ENCODE assay signal across 2 cellular contexts in the genomic region with DNA sequence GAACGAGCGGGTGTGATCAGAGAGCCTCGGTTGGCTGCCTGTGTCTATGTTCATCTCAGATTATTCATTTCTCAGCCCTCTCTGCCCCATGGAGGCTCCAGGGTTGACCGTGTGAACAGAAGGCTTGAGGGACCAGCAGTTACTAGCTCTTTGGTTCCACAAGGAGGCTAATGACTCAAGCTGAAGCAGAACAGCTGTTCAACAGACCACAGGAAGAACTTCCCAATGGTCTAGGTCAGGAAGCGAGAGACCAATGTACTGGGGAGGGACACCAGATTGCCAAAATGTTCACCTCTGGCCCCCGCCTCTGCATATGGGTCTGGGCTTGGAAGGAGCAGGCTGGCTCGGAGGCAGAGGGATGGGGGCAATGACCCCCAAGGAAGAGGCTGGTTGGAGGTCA.
TF ChIP-seq lines count a peak whose summit lies in the region.

No MANE protein-coding gene starts in this region.

TF ChIP-seq in liver, 16 proteins besides CTCF, POLR2A, EP300 and RAD21 (continued from another document):
- TF ChIP-seq, protein P1, sequence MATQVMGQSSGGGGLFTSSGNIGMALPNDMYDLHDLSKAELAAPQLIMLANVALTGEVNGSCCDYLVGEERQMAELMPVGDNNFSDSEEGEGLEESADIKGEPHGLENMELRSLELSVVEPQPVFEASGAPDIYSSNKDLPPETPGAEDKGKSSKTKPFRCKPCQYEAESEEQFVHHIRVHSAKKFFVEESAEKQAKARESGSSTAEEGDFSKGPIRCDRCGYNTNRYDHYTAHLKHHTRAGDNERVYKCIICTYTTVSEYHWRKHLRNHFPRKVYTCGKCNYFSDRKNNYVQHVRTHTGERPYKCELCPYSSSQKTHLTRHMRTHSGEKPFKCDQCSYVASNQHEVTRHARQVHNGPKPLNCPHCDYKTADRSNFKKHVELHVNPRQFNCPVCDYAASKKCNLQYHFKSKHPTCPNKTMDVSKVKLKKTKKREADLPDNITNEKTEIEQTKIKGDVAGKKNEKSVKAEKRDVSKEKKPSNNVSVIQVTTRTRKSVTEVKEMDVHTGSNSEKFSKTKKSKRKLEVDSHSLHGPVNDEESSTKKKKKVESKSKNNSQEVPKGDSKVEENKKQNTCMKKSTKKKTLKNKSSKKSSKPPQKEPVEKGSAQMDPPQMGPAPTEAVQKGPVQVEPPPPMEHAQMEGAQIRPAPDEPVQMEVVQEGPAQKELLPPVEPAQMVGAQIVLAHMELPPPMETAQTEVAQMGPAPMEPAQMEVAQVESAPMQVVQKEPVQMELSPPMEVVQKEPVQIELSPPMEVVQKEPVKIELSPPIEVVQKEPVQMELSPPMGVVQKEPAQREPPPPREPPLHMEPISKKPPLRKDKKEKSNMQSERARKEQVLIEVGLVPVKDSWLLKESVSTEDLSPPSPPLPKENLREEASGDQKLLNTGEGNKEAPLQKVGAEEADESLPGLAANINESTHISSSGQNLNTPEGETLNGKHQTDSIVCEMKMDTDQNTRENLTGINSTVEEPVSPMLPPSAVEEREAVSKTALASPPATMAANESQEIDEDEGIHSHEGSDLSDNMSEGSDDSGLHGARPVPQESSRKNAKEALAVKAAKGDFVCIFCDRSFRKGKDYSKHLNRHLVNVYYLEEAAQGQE (IDR thresholded peaks at IDR 0.05), result no peak
TF ChIP-seq in liver: peak in this region for 2.

TF ChIP-seq in HepG2, 621 proteins besides CTCF, POLR2A, EP300 and RAD21 (continued from another document):
- TF ChIP-seq, protein P2, sequence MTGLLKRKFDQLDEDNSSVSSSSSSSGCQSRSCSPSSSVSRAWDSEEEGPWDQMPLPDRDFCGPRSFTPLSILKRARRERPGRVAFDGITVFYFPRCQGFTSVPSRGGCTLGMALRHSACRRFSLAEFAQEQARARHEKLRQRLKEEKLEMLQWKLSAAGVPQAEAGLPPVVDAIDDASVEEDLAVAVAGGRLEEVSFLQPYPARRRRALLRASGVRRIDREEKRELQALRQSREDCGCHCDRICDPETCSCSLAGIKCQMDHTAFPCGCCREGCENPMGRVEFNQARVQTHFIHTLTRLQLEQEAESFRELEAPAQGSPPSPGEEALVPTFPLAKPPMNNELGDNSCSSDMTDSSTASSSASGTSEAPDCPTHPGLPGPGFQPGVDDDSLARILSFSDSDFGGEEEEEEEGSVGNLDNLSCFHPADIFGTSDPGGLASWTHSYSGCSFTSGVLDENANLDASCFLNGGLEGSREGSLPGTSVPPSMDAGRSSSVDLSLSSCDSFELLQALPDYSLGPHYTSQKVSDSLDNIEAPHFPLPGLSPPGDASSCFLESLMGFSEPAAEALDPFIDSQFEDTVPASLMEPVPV (CRISPR knock-in tag; IDR thresholded peaks at IDR 0.05), result no peak
- TF ChIP-seq ZFY (CRISPR knock-in tag; IDR thresholded peaks at IDR 0.05), result no peak
- TF ChIP-seq, protein P3, sequence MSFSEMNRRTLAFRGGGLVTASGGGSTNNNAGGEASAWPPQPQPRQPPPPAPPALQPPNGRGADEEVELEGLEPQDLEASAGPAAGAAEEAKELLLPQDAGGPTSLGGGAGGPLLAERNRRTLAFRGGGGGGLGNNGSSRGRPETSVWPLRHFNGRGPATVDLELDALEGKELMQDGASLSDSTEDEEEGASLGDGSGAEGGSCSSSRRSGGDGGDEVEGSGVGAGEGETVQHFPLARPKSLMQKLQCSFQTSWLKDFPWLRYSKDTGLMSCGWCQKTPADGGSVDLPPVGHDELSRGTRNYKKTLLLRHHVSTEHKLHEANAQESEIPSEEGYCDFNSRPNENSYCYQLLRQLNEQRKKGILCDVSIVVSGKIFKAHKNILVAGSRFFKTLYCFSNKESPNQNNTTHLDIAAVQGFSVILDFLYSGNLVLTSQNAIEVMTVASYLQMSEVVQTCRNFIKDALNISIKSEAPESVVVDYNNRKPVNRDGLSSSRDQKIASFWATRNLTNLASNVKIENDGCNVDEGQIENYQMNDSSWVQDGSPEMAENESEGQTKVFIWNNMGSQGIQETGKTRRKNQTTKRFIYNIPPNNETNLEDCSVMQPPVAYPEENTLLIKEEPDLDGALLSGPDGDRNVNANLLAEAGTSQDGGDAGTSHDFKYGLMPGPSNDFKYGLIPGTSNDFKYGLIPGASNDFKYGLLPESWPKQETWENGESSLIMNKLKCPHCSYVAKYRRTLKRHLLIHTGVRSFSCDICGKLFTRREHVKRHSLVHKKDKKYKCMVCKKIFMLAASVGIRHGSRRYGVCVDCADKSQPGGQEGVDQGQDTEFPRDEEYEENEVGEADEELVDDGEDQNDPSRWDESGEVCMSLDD (CRISPR knock-in tag; IDR thresholded peaks at IDR 0.05; ENCODE audit: borderline replicate concordance), result no peak
- TF ChIP-seq, protein P4, sequence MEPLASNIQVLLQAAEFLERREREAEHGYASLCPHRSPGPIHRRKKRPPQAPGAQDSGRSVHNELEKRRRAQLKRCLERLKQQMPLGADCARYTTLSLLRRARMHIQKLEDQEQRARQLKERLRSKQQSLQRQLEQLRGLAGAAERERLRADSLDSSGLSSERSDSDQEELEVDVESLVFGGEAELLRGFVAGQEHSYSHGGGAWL (CRISPR knock-in tag; IDR thresholded peaks at IDR 0.05), result no peak
- no peak for TF ChIP-seq BRD4 (CRISPR knock-in tag; IDR thresholded peaks at IDR 0.05)
- TF ChIP-seq CENPX (CRISPR knock-in tag; IDR thresholded peaks at IDR 0.05), result no peak
- TF ChIP-seq, protein P5, sequence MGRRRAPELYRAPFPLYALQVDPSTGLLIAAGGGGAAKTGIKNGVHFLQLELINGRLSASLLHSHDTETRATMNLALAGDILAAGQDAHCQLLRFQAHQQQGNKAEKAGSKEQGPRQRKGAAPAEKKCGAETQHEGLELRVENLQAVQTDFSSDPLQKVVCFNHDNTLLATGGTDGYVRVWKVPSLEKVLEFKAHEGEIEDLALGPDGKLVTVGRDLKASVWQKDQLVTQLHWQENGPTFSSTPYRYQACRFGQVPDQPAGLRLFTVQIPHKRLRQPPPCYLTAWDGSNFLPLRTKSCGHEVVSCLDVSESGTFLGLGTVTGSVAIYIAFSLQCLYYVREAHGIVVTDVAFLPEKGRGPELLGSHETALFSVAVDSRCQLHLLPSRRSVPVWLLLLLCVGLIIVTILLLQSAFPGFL (CRISPR knock-in tag; IDR thresholded peaks at IDR 0.05), result no peak
- TF ChIP-seq, protein P6, sequence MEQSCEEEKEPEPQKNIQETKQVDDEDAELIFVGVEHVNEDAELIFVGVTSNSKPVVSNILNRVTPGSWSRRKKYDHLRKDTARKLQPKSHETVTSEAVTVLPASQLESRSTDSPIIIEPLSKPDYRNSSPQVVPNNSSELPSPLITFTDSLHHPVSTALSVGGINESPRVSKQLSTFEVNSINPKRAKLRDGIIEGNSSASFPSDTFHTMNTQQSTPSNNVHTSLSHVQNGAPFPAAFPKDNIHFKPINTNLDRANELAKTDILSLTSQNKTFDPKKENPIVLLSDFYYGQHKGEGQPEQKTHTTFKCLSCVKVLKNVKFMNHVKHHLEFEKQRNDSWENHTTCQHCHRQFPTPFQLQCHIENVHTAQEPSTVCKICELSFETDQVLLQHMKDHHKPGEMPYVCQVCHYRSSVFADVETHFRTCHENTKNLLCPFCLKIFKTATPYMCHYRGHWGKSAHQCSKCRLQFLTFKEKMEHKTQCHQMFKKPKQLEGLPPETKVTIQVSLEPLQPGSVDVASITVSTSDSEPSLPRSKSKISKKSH (CRISPR knock-in tag; IDR thresholded peaks at IDR 0.05; ENCODE audit: borderline replicate concordance), result no peak
- TF ChIP-seq, protein P7, sequence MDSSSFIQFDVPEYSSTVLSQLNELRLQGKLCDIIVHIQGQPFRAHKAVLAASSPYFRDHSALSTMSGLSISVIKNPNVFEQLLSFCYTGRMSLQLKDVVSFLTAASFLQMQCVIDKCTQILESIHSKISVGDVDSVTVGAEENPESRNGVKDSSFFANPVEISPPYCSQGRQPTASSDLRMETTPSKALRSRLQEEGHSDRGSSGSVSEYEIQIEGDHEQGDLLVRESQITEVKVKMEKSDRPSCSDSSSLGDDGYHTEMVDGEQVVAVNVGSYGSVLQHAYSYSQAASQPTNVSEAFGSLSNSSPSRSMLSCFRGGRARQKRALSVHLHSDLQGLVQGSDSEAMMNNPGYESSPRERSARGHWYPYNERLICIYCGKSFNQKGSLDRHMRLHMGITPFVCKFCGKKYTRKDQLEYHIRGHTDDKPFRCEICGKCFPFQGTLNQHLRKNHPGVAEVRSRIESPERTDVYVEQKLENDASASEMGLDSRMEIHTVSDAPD (CRISPR knock-in tag; IDR thresholded peaks at IDR 0.05), result no peak
- TF ChIP-seq, protein P8, sequence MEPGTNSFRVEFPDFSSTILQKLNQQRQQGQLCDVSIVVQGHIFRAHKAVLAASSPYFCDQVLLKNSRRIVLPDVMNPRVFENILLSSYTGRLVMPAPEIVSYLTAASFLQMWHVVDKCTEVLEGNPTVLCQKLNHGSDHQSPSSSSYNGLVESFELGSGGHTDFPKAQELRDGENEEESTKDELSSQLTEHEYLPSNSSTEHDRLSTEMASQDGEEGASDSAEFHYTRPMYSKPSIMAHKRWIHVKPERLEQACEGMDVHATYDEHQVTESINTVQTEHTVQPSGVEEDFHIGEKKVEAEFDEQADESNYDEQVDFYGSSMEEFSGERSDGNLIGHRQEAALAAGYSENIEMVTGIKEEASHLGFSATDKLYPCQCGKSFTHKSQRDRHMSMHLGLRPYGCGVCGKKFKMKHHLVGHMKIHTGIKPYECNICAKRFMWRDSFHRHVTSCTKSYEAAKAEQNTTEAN (CRISPR knock-in tag; conservative IDR thresholded peaks at IDR 0.05), result no peak
- no peak for TF ChIP-seq ZNF766 (CRISPR knock-in tag; IDR thresholded peaks at IDR 0.05; ENCODE audit: borderline replicate concordance)
- no peak for TF ChIP-seq RFX5 (IDR thresholded peaks at IDR 0.05; ENCODE audit: low read depth, low read length)
